ENCODE assay signal across 8 cellular contexts in the genomic region with DNA sequence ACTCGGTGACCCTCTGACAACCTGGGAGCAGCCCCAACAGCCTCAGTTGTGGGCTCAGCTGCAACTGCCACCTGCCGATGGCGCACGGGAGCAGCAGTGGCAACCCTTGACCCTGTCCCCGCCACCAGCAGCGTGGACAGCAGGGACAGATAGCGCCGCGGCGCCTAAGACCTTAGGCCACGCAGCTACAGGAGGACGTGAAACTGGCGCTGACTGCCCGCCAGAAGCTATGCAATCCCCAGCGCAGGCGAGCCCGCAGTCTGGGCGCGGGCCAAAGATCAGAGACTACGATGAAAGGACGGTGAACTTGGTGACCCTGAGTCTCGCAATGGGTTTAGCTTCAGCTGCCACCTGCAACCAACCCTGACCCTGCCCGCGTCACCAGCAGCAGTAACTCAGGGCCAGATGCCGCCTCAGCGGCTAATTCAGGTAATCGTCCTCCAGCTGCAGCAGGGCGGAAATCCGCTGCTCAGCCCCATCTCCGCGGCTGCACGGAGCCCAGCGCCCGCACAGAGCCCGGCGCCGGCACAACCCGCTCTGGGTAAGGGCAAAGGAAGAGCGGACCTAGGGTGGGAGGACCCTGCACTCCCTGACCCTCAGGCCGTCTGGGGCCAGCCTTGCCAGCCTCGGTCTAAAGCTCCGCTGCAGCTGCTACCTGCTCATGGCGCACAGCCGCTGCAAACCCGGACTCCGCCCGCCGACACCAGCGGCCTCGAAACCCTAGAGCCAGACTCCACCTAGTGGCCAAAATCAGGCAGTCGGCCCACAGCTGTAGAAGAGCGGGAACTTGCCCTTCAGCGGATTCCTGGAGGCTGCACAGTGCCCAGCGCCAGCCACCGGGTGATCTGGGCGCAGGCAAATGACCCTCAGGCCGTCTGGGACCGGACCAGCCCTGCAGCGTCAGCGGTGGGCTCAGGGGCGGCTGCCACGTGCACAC.
DNase-seq lines count a peak whose midpoint lies in the region; FAIRE-seq and TF ChIP-seq lines count a peak whose summit lies in the region.
"Not testable (repeated sequence)": the region's sequence is repeated elsewhere in the genome, so short reads cannot be mapped to it uniquely, and the experiment has no call there.

No MANE protein-coding gene starts in this region.

- not testable (repeated sequence) for H3K9me3 Mint-ChIP-seq in T-helper 1 cell treated with Interleukin-12 subunit alpha and Interleukin-12 subunit beta and Interleukin-4 antibody, amounts not matched to agents 30 μg/mL and 1 μg/mL, for 36 hours

- H3K9ac ChIP-seq in kidney (ENCODE audit: low read length in 2 of 2); skeletal muscle satellite cell (ENCODE audit: low read depth, low read length): not testable (repeated sequence)

- H3K36me3 Mint-ChIP-seq in T-helper 1 cell treated with Interleukin-12 subunit alpha and Interleukin-12 subunit beta and Interleukin-4 antibody, amounts not matched to agents 30 μg/mL and 1 μg/mL, for 36 hours (ENCODE audit: low read depth): not testable (repeated sequence)

- H3K4me1 Mint-ChIP-seq in T-helper 1 cell treated with Interleukin-12 subunit alpha and Interleukin-12 subunit beta and Interleukin-4 antibody, amounts not matched to agents 30 μg/mL and 1 μg/mL, for 36 hours (ENCODE audit: low read depth): not testable (repeated sequence)

- H3K4me2 ChIP-seq in skeletal muscle satellite cell (ENCODE audit: low read length): peak overlapping the region; percentile 41

- not testable (repeated sequence) for H3K9me3 ChIP-seq in BE2C; HEK293 (ENCODE audit: control insufficient read depth, insufficient read depth, low read depth, low read length); kidney (ENCODE audit: control insufficient read depth in 1 of 2, low read length in 2 of 2); skeletal muscle satellite cell (replicated peaks; ENCODE audit: low read length)

- peak overlapping the region; percentile 44 for H3K4me3 Mint-ChIP-seq in T-helper 1 cell treated with Interleukin-12 subunit alpha and Interleukin-12 subunit beta and Interleukin-4 antibody, amounts not matched to agents 30 μg/mL and 1 μg/mL, for 36 hours

- H3K27me3 Mint-ChIP-seq in T-helper 1 cell treated with Interleukin-12 subunit alpha and Interleukin-12 subunit beta and Interleukin-4 antibody, amounts not matched to agents 30 μg/mL and 1 μg/mL, for 36 hours (ENCODE audit: low read depth): peaks cover 14% of the 10 kb centered on the region

- not testable (repeated sequence) for H3K4me1 ChIP-seq in BE2C; HEK293 (ENCODE audit: control insufficient read depth, insufficient read depth, low read length); kidney (ENCODE audit: control insufficient read depth in 1 of 2, insufficient read depth in 1 of 2, low read depth in 1 of 2, low read length in 2 of 2); skeletal muscle satellite cell (ENCODE audit: control insufficient read depth, insufficient read depth, low read length)

- not testable (repeated sequence) for FAIRE-seq in kidney (lab: Jason Lieb, UNC)

- H3K27ac Mint-ChIP-seq in T-helper 1 cell treated with Interleukin-12 subunit alpha and Interleukin-12 subunit beta and Interleukin-4 antibody, amounts not matched to agents 30 μg/mL and 1 μg/mL, for 36 hours: not testable (repeated sequence)

- intact Hi-C loops in kidney (cut with DNase I): not testable (repeated sequence)

- H3K27ac ChIP-seq in HEK293 (ENCODE audit: extremely low read depth, low read depth, low read length); kidney (ENCODE audit: low read depth in 2 of 2, low read length in 2 of 2): not testable (repeated sequence)

- TF ChIP-seq CTCF in BE2C (IDR thresholded peaks at IDR 0.05; ENCODE audit: low read depth, low read length): 0 out of 2 replicates have a peak, but pooled peaks have one; percentile 13
- TF ChIP-seq CTCF in HEK293 (tag by site-specific recombination; IDR thresholded peaks at IDR 0.05): not testable (repeated sequence)
- TF ChIP-seq CTCF in cardiac fibroblast (IDR thresholded peaks at IDR 0.05; ENCODE audit: low read depth, low read length): peak; percentile 40
- peak; percentile 45 for TF ChIP-seq CTCF in kidney (IDR thresholded peaks at IDR 0.05; ENCODE audit: borderline replicate concordance, extremely low read depth, insufficient read depth)

- H3K36me3 ChIP-seq in BE2C; HEK293 (ENCODE audit: control insufficient read depth in 2 of 2, insufficient read depth in 1 of 2, low read length in 2 of 2); kidney (ENCODE audit: control insufficient read depth in 1 of 2, insufficient read depth in 2 of 2, low read length in 2 of 2); skeletal muscle satellite cell (ENCODE audit: insufficient read depth, low read length): not testable (repeated sequence)

- CTCF ChIA-PET in HEK293 (lab: Yijun Ruan, JAX): not testable (repeated sequence)

- not testable (repeated sequence) for H3K27me3 ChIP-seq in BE2C; skeletal muscle satellite cell (ENCODE audit: control insufficient read depth, insufficient read depth, low read length)

- DNase-seq in BE2C: peak; percentile 50
- peak; percentile 54 for DNase-seq in activated T-cell treated with anti-CD3 and anti-CD28 coated beads for 4 hours
- peak in 1 of 2 donors; percentile 3 for DNase-seq in cardiac fibroblast (ENCODE audit: low read depth in 2 of 2)
- DNase-seq in kidney: not testable (repeated sequence)
- peak; percentile 44 to 50 for DNase-seq in stimulated activated CD8-positive, alpha-beta memory T cell treated with anti-CD3 and anti-CD28 coated beads, Interleukin-7, amount 100 ng/mL, for 1 hour (ENCODE audit: low read depth in 2 of 2)

- not testable (repeated sequence) for H3K4me3 ChIP-seq in BE2C (ENCODE audit: low read depth, low read length); HEK293 (ENCODE audit: low read depth, low read length); cardiac fibroblast (replicated peaks in 1 of 2; ENCODE audit: low read depth in 2 of 2, low read length in 2 of 2); skeletal muscle satellite cell (ENCODE audit: low read length)
- H3K4me3 ChIP-seq in kidney (ENCODE audit: low read length in 2 of 2): peak overlapping the region in 1 of 2 donors; percentile 32

- POLR2A ChIA-PET in HEK293 (lab: Yijun Ruan, JAX): not testable (repeated sequence)

TF ChIP-seq in HEK293, 187 proteins besides CTCF, POLR2A, EP300 and RAD21:
- peak; percentile 44 for TF ChIP-seq ZNF654 (tag by site-specific recombination; IDR thresholded peaks at IDR 0.05; ENCODE audit: low read depth)
- 0 out of 2 replicates have a peak, but pooled peaks have one; percentile 39 for TF ChIP-seq ZBTB8A (tag by site-specific recombination; IDR thresholded peaks at IDR 0.05)
